ENCODE assay signal across 20 cellular contexts in the genomic region with DNA sequence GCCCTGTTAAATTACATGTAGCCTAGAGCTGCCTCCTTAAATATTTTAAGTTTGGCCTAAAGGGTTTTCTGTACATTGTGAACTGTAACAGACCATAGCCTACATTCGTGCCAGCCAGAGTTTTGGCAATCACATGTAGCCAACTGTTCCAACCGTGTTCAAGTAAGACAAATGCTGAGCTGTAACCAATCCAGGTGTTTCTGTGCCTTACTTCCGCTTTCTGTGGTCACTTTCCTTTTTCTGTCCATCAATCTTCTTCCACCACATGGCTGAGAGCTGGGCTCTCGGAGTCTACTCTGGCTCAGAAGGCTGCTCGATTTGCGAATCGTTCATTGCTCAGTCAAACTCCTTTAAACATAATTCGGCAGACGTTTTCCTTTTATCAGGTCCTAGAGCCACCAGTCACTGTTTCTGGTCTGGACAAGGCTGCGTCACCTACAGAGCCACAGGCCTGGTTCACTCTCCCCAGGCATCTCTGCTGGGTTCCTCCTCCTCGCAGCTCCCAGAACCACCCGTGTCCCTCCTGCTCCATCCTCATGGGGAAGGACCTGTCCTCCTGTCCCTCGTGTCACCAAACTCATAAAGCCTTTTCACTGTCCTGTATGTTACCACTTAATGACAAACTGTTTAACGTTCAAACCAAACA.
A peak's percentile ranks its signal among the peaks of the same experiment; 100 is the strongest.
DNase-seq lines count a peak whose midpoint lies in the region; ATAC-seq, FAIRE-seq and TF ChIP-seq lines count a peak whose summit lies in the region.
"Had no signal": no experiment of that assay in that cellular context is flagged by ENCODE, and none has a peak within 500 bp of the region (broad histone marks: within the 10 kb centered on the region; RNA-seq: fewer than 3 reads in every experiment).

No MANE protein-coding gene starts in this region.

- H3K27me3 ChIP-seq in cardiac muscle cell, result no peaks in the 10 kb centered on the region
- H3K27me3 ChIP-seq in GM12878 (replicated peaks in 1 of 2; ENCODE audit: control insufficient read depth in 2 of 2, insufficient read depth in 2 of 2, low read length in 1 of 2), result no peaks in the 10 kb centered on the region
- no peaks in the 10 kb centered on the region for H3K27me3 ChIP-seq in keratinocyte (ENCODE audit: control insufficient read depth, extremely low read depth, insufficient read depth, low read length)
- no peaks in the 10 kb centered on the region for H3K27me3 ChIP-seq in tibial artery
- H3K27me3 ChIP-seq: neutrophil, SJSA1 had no signal

- ATAC-seq in Right ventricle myocardium superior (ENCODE audit: poor library complexity) (no peak), GM12878 (peak; percentile 34; the same call in 2 of the 3 replicates), HG03378 (IDR thresholded peaks at IDR 0.05; ENCODE audit: unreplicated experiment) (no peak), GM19324 (IDR thresholded peaks at IDR 0.05; ENCODE audit: low FRiP score, unreplicated experiment) (no peak)
- ATAC-seq: activated naive CD4-positive, alpha-beta T cell treated with anti-CD3 and anti-CD28 coated beads, Interleukin-2, amount 50 U/mL, for 72 hours; CD8-positive, alpha-beta T cell had no signal

- H3K79me2 ChIP-seq in GM12878 (ENCODE audit: control insufficient read depth, insufficient read depth, low read length), result no peaks in the 10 kb centered on the region
- no peaks in the 10 kb centered on the region for H3K79me2 ChIP-seq in keratinocyte (ENCODE audit: control insufficient read depth, insufficient read depth, low read length)

- BruUV-seq in GM12878 (replicated peaks; lab: Mats Ljungman, UMichigan), result no TSS peak

- H3K9ac ChIP-seq in GM12878 (ENCODE audit: control insufficient read depth, insufficient read depth, low read length) (no peak overlapping the region), keratinocyte (ENCODE audit: control insufficient read depth, extremely low read depth, insufficient read depth, low read length) (no peak overlapping the region)

- H3K4me1 ChIP-seq in cardiac muscle cell (ENCODE audit: low read depth) (peaks cover 24% of the 10 kb centered on the region), GM12878 (ENCODE audit: control insufficient read depth, insufficient read depth, low read length) (no peaks in the 10 kb centered on the region), keratinocyte (ENCODE audit: control insufficient read depth, extremely low read depth, insufficient read depth, low read length) (peaks cover 21% of the 10 kb centered on the region), tibial artery (peaks cover 0 to 58% (median 34%) of the 10 kb centered on the region in 4 donors)

- CTCF ChIA-PET in GM12878 (lab: Yijun Ruan, JAX), result no interaction called here

- intact Hi-C loops in Right ventricle myocardium superior (cut with DNase I) (no loop called here), GM12878 (cut with micrococcal nuclease; ENCODE audit: unreplicated experiment) (no loop called here), tibial artery (cut with DNase I; ENCODE audit: low total_unique reads) (no loop called here)

- H3K36me3 ChIP-seq in cardiac muscle cell (no peaks in the 10 kb centered on the region), GM12878 (ENCODE audit: control insufficient read depth in 2 of 2, insufficient read depth in 2 of 2, low read length in 1 of 2) (no peaks in the 10 kb centered on the region), keratinocyte (ENCODE audit: control insufficient read depth in 2 of 2, extremely low read depth in 1 of 2, insufficient read depth in 2 of 2, low read length in 2 of 2) (no peaks in the 10 kb centered on the region), tibial artery (peaks cover 0 to 6% (median 0%) of the 10 kb centered on the region in 3 donors)
- H3K36me3 ChIP-seq: neutrophil had no signal

- H4K20me1 ChIP-seq in GM12878 (ENCODE audit: control insufficient read depth, insufficient read depth) (no peaks in the 10 kb centered on the region), keratinocyte (ENCODE audit: control insufficient read depth, extremely low read depth, insufficient read depth, low read length) (no peaks in the 10 kb centered on the region)

- no peaks in the 10 kb centered on the region for H3K9me1 ChIP-seq in keratinocyte (ENCODE audit: control insufficient read depth, extremely low read depth, insufficient read depth, low read length)

- no peak for TF ChIP-seq POLR2A in GM12878 (IDR thresholded peaks at IDR 0.05; ENCODE audit: low read depth, low read length)

- TF ChIP-seq CTCF in cardiac muscle cell (IDR thresholded peaks at IDR 0.05; ENCODE audit: low read depth, low read length) (no peak), GM12878 (IDR thresholded peaks at IDR 0.05 in 2 of 3, conservative IDR thresholded peaks at IDR 0.05 in 1 of 3; ENCODE audit: control insufficient read depth in 2 of 3, extremely low read depth in 1 of 3, insufficient read depth in 1 of 3, low read depth in 3 of 3, low read length in 3 of 3) (no peak), keratinocyte (optimal IDR thresholded peaks at IDR 0.05 in 1 of 3, IDR thresholded peaks at IDR 0.05 in 1 of 3, conservative IDR thresholded peaks at IDR 0.05 in 1 of 3; ENCODE audit: extremely low read depth in 1 of 3, insufficient read depth in 2 of 3, low read length in 3 of 3) (no peak), tibial artery (IDR thresholded peaks at IDR 0.05) (no peak)

- H3K4me3 ChIP-seq in cardiac muscle cell, result no peak overlapping the region
- H3K4me3 ChIP-seq in GM12878, result no peak overlapping the region
- H3K4me3 ChIP-seq in keratinocyte (ENCODE audit: control insufficient read depth in 2 of 3, extremely low read depth in 1 of 3, insufficient read depth in 2 of 3, low read depth in 1 of 3, low read length in 3 of 3), result no peak overlapping the region
- H3K4me3 ChIP-seq in tibial artery, result no peak overlapping the region
- H3K4me3 ChIP-seq: SJSA1 had no signal

- H2AFZ ChIP-seq in GM12878 (ENCODE audit: control insufficient read depth, low read depth, low read length), result no peak overlapping the region
- H2AFZ ChIP-seq in keratinocyte (ENCODE audit: control insufficient read depth, low read length), result peak overlapping the region; percentile 52

- in situ Hi-C loops in GM12878 (cut with MboI), result no loop called here

- SMC1A ChIA-PET in GM12878 (lab: Charles Lee; ENCODE audit: uncharacterized antibody, unreplicated experiment), result no interaction called here

- 52% methylated on average over 14 of the region's 14 CpGs for WGBS in GM12878 (ENCODE audit: insufficient coverage, insufficient replicate concordance, low lambda C conversion rate, missing lambda C conversion rate)

- H3K27ac ChIP-seq in cardiac muscle cell (peak overlapping the region; percentile 54), GM12878 (ENCODE audit: control insufficient read depth, insufficient read depth) (no peak overlapping the region), keratinocyte (ENCODE audit: control insufficient read depth, insufficient read depth, low read length) (no peak overlapping the region), tibial artery (peak overlapping the region; percentile 78 to 86)
- H3K27ac ChIP-seq: neutrophil, SJSA1 had no signal

- RAD21 ChIA-PET in GM12878 (lab: Charles Lee; ENCODE audit: unreplicated experiment), result no interaction called here

- POLR2A ChIA-PET in GM12878 (lab: Charles Lee), result no interaction called here

- TF ChIP-seq EP300 in GM12878 (IDR thresholded peaks at IDR 0.05; ENCODE audit: borderline replicate concordance in 1 of 2, control insufficient read depth in 1 of 2, low read depth in 2 of 2, low read length in 2 of 2), result no peak

- no peak for TF ChIP-seq RAD21 in GM12878 (IDR thresholded peaks at IDR 0.05; ENCODE audit: insufficient read depth, low read depth, low read length)

- H3K9me3 ChIP-seq in cardiac muscle cell (ENCODE audit: low read depth) (no peaks in the 10 kb centered on the region), GM12878 (replicated peaks; ENCODE audit: control insufficient read depth, insufficient read depth, low read length) (no peaks in the 10 kb centered on the region), keratinocyte (ENCODE audit: control insufficient read depth, low read depth, low read length) (no peaks in the 10 kb centered on the region), tibial artery (no peaks in the 10 kb centered on the region)
- H3K9me3 ChIP-seq: neutrophil, SJSA1 had no signal

- FAIRE-seq in GM12878 (lab: Jason Lieb, UNC), result no peak
- FAIRE-seq in keratinocyte (lab: Jason Lieb, UNC), result peak; percentile 32

- DNase-seq in cardiac muscle cell (ENCODE audit: low read depth in 1 of 2, low spot score in 1 of 2), result no peak
- no peak for DNase-seq in Right ventricle myocardium superior
- no peak for DNase-seq in GM12878 (ENCODE audit: low read depth, low spot score)
- no peak for DNase-seq in keratinocyte (ENCODE audit: low read depth, low spot score)
- DNase-seq in tibial artery, result no peak
- no peak for DNase-seq in NCI-H1105 (lab: John Stamatoyannopoulos, UW)
- DNase-seq: ACHN; activated CD4-positive, alpha-beta T cell treated with anti-CD3 and anti-CD28 coated beads, Interleukin-2, amount 10 ng/mL, durations not matched to agents 24 days and 14 days; activated T-cell treated with anti-CD3 and anti-CD28 coated beads for 4 hours; CD8-positive, alpha-beta T cell; central memory CD4-positive, alpha-beta T cell; H9; NCI-H1048; NK-92 treated with Interleukin-12 subunit alpha and Interleukin-12 subunit beta, amount 100 ng/mL, for 24 hours; stimulated activated CD4-positive, alpha-beta T cell treated with anti-CD3 and anti-CD28 coated beads, Interleukin-4, amount 100 ng/mL, for 24 hours had no signal

- dilution Hi-C loops in keratinocyte (cut with MboI; ENCODE audit: extremely low pct_ligation_motif_present, low sequenced_read_pairs), result no loop called here

- no peak overlapping the region for H3K4me2 ChIP-seq in GM12878 (ENCODE audit: control insufficient read depth, insufficient read depth)
- H3K4me2 ChIP-seq in keratinocyte (ENCODE audit: control insufficient read depth, extremely low read depth, insufficient read depth, low read depth, low read length), result no peak overlapping the region

TF ChIP-seq in GM12878, 131 proteins besides CTCF, POLR2A, EP300 and RAD21:
- no peak for TF ChIP-seq YBX1 (IDR thresholded peaks at IDR 0.05)
- TF ChIP-seq, protein P1, sequence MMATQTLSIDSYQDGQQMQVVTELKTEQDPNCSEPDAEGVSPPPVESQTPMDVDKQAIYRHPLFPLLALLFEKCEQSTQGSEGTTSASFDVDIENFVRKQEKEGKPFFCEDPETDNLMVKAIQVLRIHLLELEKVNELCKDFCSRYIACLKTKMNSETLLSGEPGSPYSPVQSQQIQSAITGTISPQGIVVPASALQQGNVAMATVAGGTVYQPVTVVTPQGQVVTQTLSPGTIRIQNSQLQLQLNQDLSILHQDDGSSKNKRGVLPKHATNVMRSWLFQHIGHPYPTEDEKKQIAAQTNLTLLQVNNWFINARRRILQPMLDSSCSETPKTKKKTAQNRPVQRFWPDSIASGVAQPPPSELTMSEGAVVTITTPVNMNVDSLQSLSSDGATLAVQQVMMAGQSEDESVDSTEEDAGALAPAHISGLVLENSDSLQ (IDR thresholded peaks at IDR 0.05), result peak; percentile 28; the same call in 1 of the 2 replicates

Comparison
In these comparisons a context has a peak if more than half of its experiments do, and no peak if none do; other contexts are left out.
1. H3K27ac ChIP-seq: peak in cardiac muscle cell (single experiment) and tibial artery (2 of 2); none in GM12878 (single experiment) and keratinocyte (single experiment).